ENCODE assay signal across 20 cellular contexts in genomic region chr3:97694876-97695275, GRCh38.
"Had no signal": no experiment of that assay in that cellular context is flagged by ENCODE, and none has a peak within 500 bp of the region (broad histone marks: within the 10 kb centered on the region; RNA-seq: fewer than 3 reads in every experiment).

No MANE protein-coding gene starts in this region.

- H3K4me3 Mint-ChIP-seq: naive thymus-derived CD4-positive, alpha-beta T cell; natural killer cell treated with Interleukin-12 subunit alpha and Interleukin-12 subunit beta and Interleukin-15 and Interleukin-18, amount 100 ng/mL, for 72 hours; stimulated activated memory B cell treated with anti-CD40 and anti-IgM and Interleukin-4, amounts not matched to agents 10 μg/mL and 1 μg/mL and 100 μg/mL, for 72 hours; stimulated activated naive CD8-positive, alpha-beta T cell treated with anti-CD3 and anti-CD28 coated beads, Interleukin-15, amount 100 ng/mL, for 72 hours had no signal

- H3K27ac Mint-ChIP-seq: naive thymus-derived CD4-positive, alpha-beta T cell; natural killer cell treated with Interleukin-12 subunit alpha and Interleukin-12 subunit beta and Interleukin-15 and Interleukin-18, amount 100 ng/mL, for 72 hours; progenitor cell of endocrine pancreas; stimulated activated memory B cell treated with anti-CD40 and anti-IgM and Interleukin-4, amounts not matched to agents 10 μg/mL and 1 μg/mL and 100 μg/mL, for 72 hours; stimulated activated naive CD8-positive, alpha-beta T cell treated with anti-CD3 and anti-CD28 coated beads, Interleukin-15, amount 100 ng/mL, for 72 hours had no signal

- ATAC-seq: mucosa of descending colon; naive thymus-derived CD4-positive, alpha-beta T cell; natural killer cell treated with Interleukin-12 subunit alpha and Interleukin-12 subunit beta and Interleukin-15 and Interleukin-18, amount 100 ng/mL, for 72 hours; right lobe of liver; stimulated activated memory B cell treated with anti-CD40 and anti-IgM and Interleukin-4, amounts not matched to agents 10 μg/mL and 1 μg/mL and 100 μg/mL, for 72 hours; stimulated activated naive CD8-positive, alpha-beta T cell treated with anti-CD3 and anti-CD28 coated beads, Interleukin-15, amount 100 ng/mL, for 72 hours; upper lobe of right lung had no signal

- H3K36me3 Mint-ChIP-seq: naive thymus-derived CD4-positive, alpha-beta T cell; natural killer cell treated with Interleukin-12 subunit alpha and Interleukin-12 subunit beta and Interleukin-15 and Interleukin-18, amount 100 ng/mL, for 72 hours; stimulated activated memory B cell treated with anti-CD40 and anti-IgM and Interleukin-4, amounts not matched to agents 10 μg/mL and 1 μg/mL and 100 μg/mL, for 72 hours had no signal

- H3K9me3 Mint-ChIP-seq: naive thymus-derived CD4-positive, alpha-beta T cell; stimulated activated memory B cell treated with anti-CD40 and anti-IgM and Interleukin-4, amounts not matched to agents 10 μg/mL and 1 μg/mL and 100 μg/mL, for 72 hours; stimulated activated naive CD8-positive, alpha-beta T cell treated with anti-CD3 and anti-CD28 coated beads, Interleukin-15, amount 100 ng/mL, for 72 hours had no signal

- H3K4me1 Mint-ChIP-seq: naive thymus-derived CD4-positive, alpha-beta T cell; stimulated activated memory B cell treated with anti-CD40 and anti-IgM and Interleukin-4, amounts not matched to agents 10 μg/mL and 1 μg/mL and 100 μg/mL, for 72 hours; stimulated activated naive CD8-positive, alpha-beta T cell treated with anti-CD3 and anti-CD28 coated beads, Interleukin-15, amount 100 ng/mL, for 72 hours had no signal

- H3K27me3 Mint-ChIP-seq: progenitor cell of endocrine pancreas; stimulated activated memory B cell treated with anti-CD40 and anti-IgM and Interleukin-4, amounts not matched to agents 10 μg/mL and 1 μg/mL and 100 μg/mL, for 72 hours; stimulated activated naive CD8-positive, alpha-beta T cell treated with anti-CD3 and anti-CD28 coated beads, Interleukin-15, amount 100 ng/mL, for 72 hours had no signal

- DNase-seq: islet precursor cell; left ventricle myocardium inferior; mesendoderm; midbrain; mucosa of descending colon; naive thymus-derived CD4-positive, alpha-beta T cell; ovary; right lobe of liver; stimulated activated CD4-positive, alpha-beta T cell treated with anti-CD3 and anti-CD28 coated beads, Interleukin-1b, Interleukin-23, amount 100 ng/mL, for 48 hours; stimulated activated CD4-positive, alpha-beta T cell treated with anti-CD3 and anti-CD28 coated beads, Interleukin-2, amount 100 ng/mL, for 48 hours; stimulated activated CD4-positive, alpha-beta T cell treated with anti-CD3 and anti-CD28 coated beads, Interleukin-4, amount 100 ng/mL, for 4 hours; stimulated activated CD8-positive, alpha-beta memory T cell treated with anti-CD3 and anti-CD28 coated beads, Interleukin-4, amount 100 ng/mL, for 48 hours; stimulated activated naive CD4-positive, alpha-beta T cell treated with Interleukin-2 at 50 U/mL for 16 hours; stimulated activated naive CD8-positive, alpha-beta T cell treated with anti-CD3 and anti-CD28 coated beads, Interleukin-15, amount 100 ng/mL, for 72 hours; substantia nigra; transverse colon; upper lobe of right lung had no signal
